Comparison of ENCODE assay signal across 17 cellular contexts in genomic region chr2:1804251-1804855, GRCh38.
A peak's percentile ranks its signal among the peaks of the same experiment; 100 is the strongest.
DNase-seq lines count a peak whose midpoint lies in the region; ATAC-seq and TF ChIP-seq lines count a peak whose summit lies in the region.
"Had no signal": no experiment of that assay in that cellular context is flagged by ENCODE, and none has a peak within 500 bp of the region (broad histone marks: within the 10 kb centered on the region; RNA-seq: fewer than 3 reads in every experiment).

No MANE protein-coding gene starts in this region.

- H4K20me1 ChIP-seq in BLaER1 (no peaks in the 10 kb centered on the region), MM.1S (ENCODE audit: insufficient read depth, low read length) (no peaks in the 10 kb centered on the region)

- H2AFZ ChIP-seq in MM.1S (ENCODE audit: low read length), result no peak overlapping the region

- intact Hi-C loops in ascending aorta (cut with DNase I), result no loop called here

- H3K27me3 ChIP-seq in BLaER1 (no peaks in the 10 kb centered on the region), ascending aorta (no peaks in the 10 kb centered on the region), stomach smooth muscle (ENCODE audit: control insufficient read depth in 1 of 2, insufficient read depth in 2 of 2, low read length in 2 of 2) (no peaks in the 10 kb centered on the region), MM.1S (replicated peaks; ENCODE audit: insufficient read depth, low read length) (no peaks in the 10 kb centered on the region)
- H3K27me3 ChIP-seq: MG63 had no signal

- H3K36me3 ChIP-seq in BLaER1, result peaks cover 44% of the 10 kb centered on the region
- no peaks in the 10 kb centered on the region for H3K36me3 ChIP-seq in ascending aorta
- no peaks in the 10 kb centered on the region for H3K36me3 ChIP-seq in stomach smooth muscle (ENCODE audit: control insufficient read depth in 2 of 2, insufficient read depth in 2 of 2, low read length in 2 of 2)
- H3K36me3 ChIP-seq in MM.1S (replicated peaks; ENCODE audit: insufficient read depth, low read length), result no peaks in the 10 kb centered on the region
- H3K36me3 ChIP-seq: MG63 had no signal

- H3K9me3 ChIP-seq in BLaER1 (peaks cover 20% of the 10 kb centered on the region), ascending aorta (no peaks in the 10 kb centered on the region), stomach smooth muscle (ENCODE audit: control insufficient read depth in 2 of 2, low read length in 2 of 2) (no peaks in the 10 kb centered on the region), MM.1S (replicated peaks; ENCODE audit: insufficient read depth, low read length) (no peaks in the 10 kb centered on the region)
- H3K9me3 ChIP-seq: Caco-2, MG63 had no signal

- peak overlapping the region; percentile 96 for H3K4me2 ChIP-seq in BLaER1
- H3K4me2 ChIP-seq in MM.1S (ENCODE audit: low read depth, low read length), result no peak overlapping the region
- H3K4me2 ChIP-seq: KMS-11 had no signal

- H3K4me3 ChIP-seq in BLaER1 (no peak overlapping the region), ascending aorta (no peak overlapping the region), stomach smooth muscle (ENCODE audit: low read length in 2 of 2) (no peak overlapping the region), MM.1S (ENCODE audit: low read length) (no peak overlapping the region)
- H3K4me3 ChIP-seq: MG63 had no signal

- H3K79me2 ChIP-seq in MM.1S (ENCODE audit: low read length), result no peaks in the 10 kb centered on the region

- H3K9ac ChIP-seq in BLaER1 (peak overlapping the region; percentile 44; the same call in 1 of the 2 replicates), stomach smooth muscle (ENCODE audit: low read length in 2 of 2) (peak overlapping the region in 1 of 2 donors; percentile 24), MM.1S (ENCODE audit: low read length) (no peak overlapping the region)
- H3K9ac ChIP-seq: KMS-11 had no signal

- H3K4me1 ChIP-seq in BLaER1 (peaks cover 85% of the 10 kb centered on the region), ascending aorta (peaks cover 6 to 19% of the 10 kb centered on the region in 2 donors), stomach smooth muscle (ENCODE audit: control insufficient read depth, insufficient read depth, low read length) (peaks cover 24% of the 10 kb centered on the region), MM.1S (ENCODE audit: low read length) (no peaks in the 10 kb centered on the region)
- H3K4me1 ChIP-seq: Caco-2 had no signal

- H3K27ac ChIP-seq in BLaER1, result peak overlapping the region; percentile 98
- peak overlapping the region; percentile 9 to 59 for H3K27ac ChIP-seq in ascending aorta
- peak overlapping the region; percentile 64 for H3K27ac ChIP-seq in stomach smooth muscle (ENCODE audit: low read length)
- H3K27ac ChIP-seq in MM.1S (ENCODE audit: low read length), result no peak overlapping the region
- H3K27ac ChIP-seq: C4-2B, KMS-11 had no signal

- TF ChIP-seq CTCF in ascending aorta (IDR thresholded peaks at IDR 0.05) (no peak), omental fat pad (IDR thresholded peaks at IDR 0.05) (no peak), MM.1S (IDR thresholded peaks at IDR 0.05; ENCODE audit: low read length) (no peak)

- ATAC-seq in omental fat pad (ENCODE audit: low FRiP score), result no peak
- ATAC-seq in GM18868 (IDR thresholded peaks at IDR 0.05; ENCODE audit: unreplicated experiment), result no peak
- ATAC-seq: Panc1 had no signal

- DNase-seq in ascending aorta (ENCODE audit: low spot score in 2 of 2) (no peak), globus pallidus (ENCODE audit: low spot score) (peak; percentile 21), omental fat pad (ENCODE audit: low spot score) (no peak), MM.1S (no peak), HPDE6-E6E7 (ENCODE audit: extremely low spot score) (no peak)
- DNase-seq: Caco-2, DMS153, MG63, NCI-H1092 treated with DMSO at 0.1 percent for 48 hours, NCI-H2081 treated with DMSO at 0.1 percent for 48 hours, NCI-H510A treated with DMSO at 0.1 percent for 48 hours had no signal

- no peaks in the 10 kb centered on the region for H3K9me2 ChIP-seq in MM.1S (replicated peaks; ENCODE audit: insufficient read depth, low read length)

- H3F3A ChIP-seq in MM.1S (ENCODE audit: insufficient read depth, low read length), result no peaks in the 10 kb centered on the region
